In the genomic region with DNA sequence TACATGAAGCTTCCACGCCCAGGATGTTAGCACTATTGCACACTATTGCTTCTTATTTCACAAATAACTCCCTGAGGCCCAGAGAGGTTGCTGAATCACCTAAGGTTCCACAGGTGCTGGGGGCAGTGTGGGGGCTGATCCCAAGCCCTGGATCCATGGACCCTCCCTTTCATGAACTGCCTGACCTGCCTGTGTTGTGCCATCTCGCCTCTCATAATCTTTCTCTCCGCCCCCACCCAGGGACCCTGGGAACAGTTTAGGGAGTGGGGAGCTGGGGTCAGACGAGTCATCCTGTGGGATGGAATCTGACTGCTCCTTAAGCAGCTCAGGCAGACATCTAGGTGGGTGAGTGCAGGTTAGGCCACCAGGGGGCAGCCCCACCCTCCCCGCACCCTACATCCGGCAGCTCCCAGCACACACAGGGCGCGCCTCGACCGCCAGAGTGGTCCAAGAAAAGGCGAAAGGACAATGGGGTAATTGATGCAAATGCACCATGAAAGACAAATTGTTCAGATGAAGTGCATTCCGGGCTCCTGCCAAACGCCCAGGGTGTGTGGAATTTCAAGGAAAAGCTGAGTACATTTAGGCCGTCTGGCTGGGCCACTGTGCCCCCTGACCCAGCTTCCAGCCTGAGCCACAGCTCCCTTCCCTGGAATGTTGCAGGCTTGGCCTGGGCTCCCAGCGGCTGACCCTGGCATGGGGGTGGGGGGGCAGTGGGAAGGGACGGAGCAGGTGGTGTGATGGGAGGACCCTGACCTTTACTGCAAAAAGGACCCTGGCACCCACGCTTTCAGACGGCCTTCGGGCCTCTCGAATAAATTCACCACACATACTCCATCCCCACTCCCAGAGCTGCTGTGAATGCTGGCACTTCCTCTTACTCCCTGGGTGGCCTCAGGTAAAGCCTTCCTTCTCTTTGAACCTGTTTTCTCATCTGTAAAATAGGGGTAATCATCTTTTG, we compare ENCODE assay signal across 8 cellular contexts. TPM values are rescaled to one million over a fixed set of nuclear protein-coding genes. Genes with fewer than 3 reads are reported as not detected.
DNase-seq lines count a peak whose midpoint lies in the region; ATAC-seq and TF ChIP-seq lines count a peak whose summit lies in the region.

No MANE protein-coding gene starts in this region.

- no peak overlapping the region for H3K4me3 ChIP-seq in fibroblast of the aortic adventitia (ENCODE audit: low read depth, low read length)
- no peak overlapping the region for H3K4me3 ChIP-seq in neural cell (ENCODE audit: low read length)

- H3K79me2 ChIP-seq in neural cell (replicated peaks; ENCODE audit: insufficient read depth, low read length) = no peaks in the 10 kb centered on the region

- H2AFZ ChIP-seq in neural cell (ENCODE audit: low read depth, low read length) = no peak overlapping the region

- peak; percentile 57 for TF ChIP-seq RAD21 in neural cell (conservative IDR thresholded peaks at IDR 0.05)

- no peak overlapping the region for H3K4me2 ChIP-seq in neural cell (ENCODE audit: low read length)

- peak; percentile 73 for DNase-seq in SIG-M5 treated with dmso at 0.1 percent for 504 hours (lab: John Stamatoyannopoulos, UW; ENCODE audit: unreplicated experiment)
- no peak for DNase-seq in SIG-M5 (lab: John Stamatoyannopoulos, UW)
- DNase-seq in NOMO-1 treated with DMSO at 0.1 percent for 48 hours (lab: John Stamatoyannopoulos, UW; ENCODE audit: unreplicated experiment) = peak; percentile 49
- DNase-seq in activated T-cell treated with anti-CD3 and anti-CD28 coated beads, Interleukin-2, amount 50 U/mL, for 48 hours = peak; percentile 74 to 83
- peak; percentile 79 for DNase-seq in fibroblast of the aortic adventitia (ENCODE audit: low read depth)
- DNase-seq in superior temporal gyrus (ENCODE audit: extremely low spot score) = peak; percentile 95

- ATAC-seq in HG03159 (IDR thresholded peaks at IDR 0.05; ENCODE audit: unreplicated experiment) = peak; percentile 64

- H4K20me1 ChIP-seq in neural cell (ENCODE audit: insufficient read depth) = no peaks in the 10 kb centered on the region

- no peaks in the 10 kb centered on the region for H3K36me3 ChIP-seq in neural cell (ENCODE audit: insufficient read depth, low read length)

- no peaks in the 10 kb centered on the region for H3K27me3 ChIP-seq in neural cell (ENCODE audit: insufficient read depth, low read depth, low read length)

- no peaks in the 10 kb centered on the region for H3F3A ChIP-seq in neural cell (ENCODE audit: insufficient read depth, low read length, poor library complexity, severe bottlenecking)

- no peak for TF ChIP-seq EP300 in neural cell (conservative IDR thresholded peaks at IDR 0.05; ENCODE audit: poor library complexity, severe bottlenecking)

- H3K27ac ChIP-seq in neural cell (ENCODE audit: low read length) = no peak overlapping the region

- no peaks in the 10 kb centered on the region for H3K9me2 ChIP-seq in neural cell (ENCODE audit: insufficient read depth, low read length)

- no peaks in the 10 kb centered on the region for H3K9me3 ChIP-seq in neural cell (ENCODE audit: low read length)

- TF ChIP-seq CTCF in fibroblast of the aortic adventitia (IDR thresholded peaks at IDR 0.05; ENCODE audit: insufficient read depth, low read length) = peak; percentile 86
- TF ChIP-seq CTCF in neural cell (IDR thresholded peaks at IDR 0.05; ENCODE audit: poor library complexity, severe bottlenecking) = peak; percentile 65

- no peak overlapping the region for H3K9ac ChIP-seq in neural cell (ENCODE audit: low read length)

TF ChIP-seq in neural cell, 6 proteins besides CTCF, POLR2A, EP300 and RAD21:
- TF ChIP-seq SMC3 (conservative IDR thresholded peaks at IDR 0.05; ENCODE audit: poor library complexity) (peak; percentile 69), TAF1 (IDR thresholded peaks at IDR 0.05; ENCODE audit: low read depth) (no peak), EZH2 (IDR thresholded peaks at IDR 0.05; ENCODE audit: borderline replicate concordance, insufficient read depth, low read length, poor library complexity, severe bottlenecking) (no peak), MXI1 (conservative IDR thresholded peaks at IDR 0.05; ENCODE audit: poor library complexity, severe bottlenecking) (no peak)
- TF ChIP-seq, protein P1, sequence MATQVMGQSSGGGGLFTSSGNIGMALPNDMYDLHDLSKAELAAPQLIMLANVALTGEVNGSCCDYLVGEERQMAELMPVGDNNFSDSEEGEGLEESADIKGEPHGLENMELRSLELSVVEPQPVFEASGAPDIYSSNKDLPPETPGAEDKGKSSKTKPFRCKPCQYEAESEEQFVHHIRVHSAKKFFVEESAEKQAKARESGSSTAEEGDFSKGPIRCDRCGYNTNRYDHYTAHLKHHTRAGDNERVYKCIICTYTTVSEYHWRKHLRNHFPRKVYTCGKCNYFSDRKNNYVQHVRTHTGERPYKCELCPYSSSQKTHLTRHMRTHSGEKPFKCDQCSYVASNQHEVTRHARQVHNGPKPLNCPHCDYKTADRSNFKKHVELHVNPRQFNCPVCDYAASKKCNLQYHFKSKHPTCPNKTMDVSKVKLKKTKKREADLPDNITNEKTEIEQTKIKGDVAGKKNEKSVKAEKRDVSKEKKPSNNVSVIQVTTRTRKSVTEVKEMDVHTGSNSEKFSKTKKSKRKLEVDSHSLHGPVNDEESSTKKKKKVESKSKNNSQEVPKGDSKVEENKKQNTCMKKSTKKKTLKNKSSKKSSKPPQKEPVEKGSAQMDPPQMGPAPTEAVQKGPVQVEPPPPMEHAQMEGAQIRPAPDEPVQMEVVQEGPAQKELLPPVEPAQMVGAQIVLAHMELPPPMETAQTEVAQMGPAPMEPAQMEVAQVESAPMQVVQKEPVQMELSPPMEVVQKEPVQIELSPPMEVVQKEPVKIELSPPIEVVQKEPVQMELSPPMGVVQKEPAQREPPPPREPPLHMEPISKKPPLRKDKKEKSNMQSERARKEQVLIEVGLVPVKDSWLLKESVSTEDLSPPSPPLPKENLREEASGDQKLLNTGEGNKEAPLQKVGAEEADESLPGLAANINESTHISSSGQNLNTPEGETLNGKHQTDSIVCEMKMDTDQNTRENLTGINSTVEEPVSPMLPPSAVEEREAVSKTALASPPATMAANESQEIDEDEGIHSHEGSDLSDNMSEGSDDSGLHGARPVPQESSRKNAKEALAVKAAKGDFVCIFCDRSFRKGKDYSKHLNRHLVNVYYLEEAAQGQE (IDR thresholded peaks at IDR 0.05; ENCODE audit: borderline replicate concordance) = no peak

RNA-seq across cellular contexts. Expression of a gene that starts 20.8 kb away (rescaled TPM):
- total RNA-seq in fibroblast of the aortic adventitia (ENCODE audit: low replicate concordance) = 68.6 and 164 TPM in 2 replicates
- 28.1 and 35.1 TPM in 2 replicates for polyA plus RNA-seq in neural cell
- 22.1 and 23.9 TPM in 2 replicates for polyA minus RNA-seq in neural cell

RNA-seq across cellular contexts. Expression of a gene that starts 26.7 kb away (rescaled TPM):
- 0.27 TPM in 1 of 2 replicates, not detected in the other for total RNA-seq in fibroblast of the aortic adventitia (ENCODE audit: low replicate concordance)
- 3.0 and 8.9 TPM in 2 replicates for polyA plus RNA-seq in neural cell
- 1.5 and 3.2 TPM in 2 replicates for polyA minus RNA-seq in neural cell

RNA-seq across cellular contexts. Expression of a gene that starts 49.1 kb away (rescaled TPM):
- total RNA-seq in fibroblast of the aortic adventitia (ENCODE audit: low replicate concordance) = not detected in 2 replicates
- not detected in 2 replicates for polyA plus RNA-seq in neural cell
- polyA minus RNA-seq in neural cell = not detected in 2 replicates

RNA-seq across cellular contexts. Expression of a gene that starts 58.7 kb away (rescaled TPM):
- 86.9 and 120 TPM in 2 replicates for total RNA-seq in fibroblast of the aortic adventitia (ENCODE audit: low replicate concordance)
- polyA plus RNA-seq in neural cell = 4.2 and 12.1 TPM in 2 replicates
- polyA minus RNA-seq in neural cell = 3.9 and 5.6 TPM in 2 replicates
